Comparison of ENCODE assay signal across 1 cellular context in the genomic region with DNA sequence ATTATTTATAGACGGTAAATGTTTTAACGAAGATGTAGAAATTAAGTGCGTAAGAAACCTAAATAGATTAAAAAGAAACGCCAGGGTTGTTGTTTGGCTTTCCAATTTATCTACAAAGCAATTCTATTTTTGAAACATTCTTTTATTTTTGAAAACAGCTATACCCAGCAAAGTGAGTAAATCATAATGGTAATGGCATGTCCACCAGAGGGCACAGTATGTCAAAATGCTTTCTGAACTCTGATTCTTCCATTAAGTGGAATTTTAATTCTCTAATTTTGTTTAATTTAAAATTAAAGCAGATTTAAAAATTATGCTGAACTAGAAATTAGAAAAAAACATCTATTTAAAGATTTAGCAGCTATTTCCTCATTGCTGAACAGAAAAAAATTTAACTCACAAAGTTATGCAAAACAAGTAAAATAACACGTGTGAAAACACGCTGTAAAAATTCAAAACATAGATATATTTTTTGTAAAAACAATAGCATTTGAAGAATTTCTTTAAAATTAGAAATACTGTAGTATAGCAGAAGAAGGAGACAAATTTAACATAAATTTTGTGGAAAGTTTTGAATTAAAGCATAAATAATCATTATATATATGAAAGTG.
TF ChIP-seq lines count a peak whose summit lies in the region.

No MANE protein-coding gene starts in this region.

TF ChIP-seq in GM23338, 12 proteins besides CTCF, POLR2A, EP300 and RAD21 (continued from another document):
- TF ChIP-seq, protein P1, sequence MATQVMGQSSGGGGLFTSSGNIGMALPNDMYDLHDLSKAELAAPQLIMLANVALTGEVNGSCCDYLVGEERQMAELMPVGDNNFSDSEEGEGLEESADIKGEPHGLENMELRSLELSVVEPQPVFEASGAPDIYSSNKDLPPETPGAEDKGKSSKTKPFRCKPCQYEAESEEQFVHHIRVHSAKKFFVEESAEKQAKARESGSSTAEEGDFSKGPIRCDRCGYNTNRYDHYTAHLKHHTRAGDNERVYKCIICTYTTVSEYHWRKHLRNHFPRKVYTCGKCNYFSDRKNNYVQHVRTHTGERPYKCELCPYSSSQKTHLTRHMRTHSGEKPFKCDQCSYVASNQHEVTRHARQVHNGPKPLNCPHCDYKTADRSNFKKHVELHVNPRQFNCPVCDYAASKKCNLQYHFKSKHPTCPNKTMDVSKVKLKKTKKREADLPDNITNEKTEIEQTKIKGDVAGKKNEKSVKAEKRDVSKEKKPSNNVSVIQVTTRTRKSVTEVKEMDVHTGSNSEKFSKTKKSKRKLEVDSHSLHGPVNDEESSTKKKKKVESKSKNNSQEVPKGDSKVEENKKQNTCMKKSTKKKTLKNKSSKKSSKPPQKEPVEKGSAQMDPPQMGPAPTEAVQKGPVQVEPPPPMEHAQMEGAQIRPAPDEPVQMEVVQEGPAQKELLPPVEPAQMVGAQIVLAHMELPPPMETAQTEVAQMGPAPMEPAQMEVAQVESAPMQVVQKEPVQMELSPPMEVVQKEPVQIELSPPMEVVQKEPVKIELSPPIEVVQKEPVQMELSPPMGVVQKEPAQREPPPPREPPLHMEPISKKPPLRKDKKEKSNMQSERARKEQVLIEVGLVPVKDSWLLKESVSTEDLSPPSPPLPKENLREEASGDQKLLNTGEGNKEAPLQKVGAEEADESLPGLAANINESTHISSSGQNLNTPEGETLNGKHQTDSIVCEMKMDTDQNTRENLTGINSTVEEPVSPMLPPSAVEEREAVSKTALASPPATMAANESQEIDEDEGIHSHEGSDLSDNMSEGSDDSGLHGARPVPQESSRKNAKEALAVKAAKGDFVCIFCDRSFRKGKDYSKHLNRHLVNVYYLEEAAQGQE (IDR thresholded peaks at IDR 0.05; ENCODE audit: unreplicated experiment): no peak
